8 cellular contexts compared by ENCODE assay signal in the genomic region with DNA sequence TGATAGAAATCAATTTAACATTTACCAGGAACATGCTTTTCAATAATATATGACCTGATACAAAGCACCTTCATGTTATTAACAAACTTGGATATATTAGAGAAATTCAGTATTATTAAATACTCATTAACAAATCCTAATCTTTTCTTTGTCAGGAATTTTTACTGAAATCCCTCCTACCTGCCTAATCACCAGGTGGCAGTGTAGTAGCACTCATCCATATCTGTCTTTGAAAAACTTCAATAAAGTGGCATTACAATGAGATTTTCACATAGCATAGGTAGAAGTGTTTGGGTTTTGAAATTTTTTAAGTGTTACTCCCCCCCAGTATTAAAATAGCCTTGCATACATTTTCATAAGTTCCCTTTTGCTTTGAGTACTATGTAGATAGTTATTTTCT.
A peak's percentile ranks its signal among the peaks of the same experiment; 100 is the strongest.
DNase-seq lines count a peak whose midpoint lies in the region; ATAC-seq and TF ChIP-seq lines count a peak whose summit lies in the region.

No MANE protein-coding gene starts in this region.

- H3K9me3 Mint-ChIP-seq in CD8-positive, alpha-beta T cell, result no peaks in the 10 kb centered on the region

- no peak overlapping the region for H3K27ac ChIP-seq in CD8-positive, alpha-beta T cell (ENCODE audit: low read depth, low read length)
- no peak overlapping the region for H3K27ac ChIP-seq in HEK293 (ENCODE audit: extremely low read depth, low read depth, low read length)

- H3K4me3 Mint-ChIP-seq in CD8-positive, alpha-beta T cell, result no peak overlapping the region

- no peak for ATAC-seq in CD8-positive, alpha-beta T cell
- ATAC-seq in GM21360 (IDR thresholded peaks at IDR 0.05; ENCODE audit: unreplicated experiment) (no peak), GM21367 (IDR thresholded peaks at IDR 0.05; ENCODE audit: unreplicated experiment) (no peak), HG03159 (IDR thresholded peaks at IDR 0.05; ENCODE audit: unreplicated experiment) (no peak)

- POLR2A ChIA-PET in CD8-positive, alpha-beta T cell (lab: Charles Lee), result no interaction called here
- POLR2A ChIA-PET in HEK293 (lab: Yijun Ruan, JAX), result no interaction called here

- no peaks in the 10 kb centered on the region for H3K36me3 ChIP-seq in CD8-positive, alpha-beta T cell (ENCODE audit: insufficient read depth, low read length)
- no peaks in the 10 kb centered on the region for H3K36me3 ChIP-seq in HEK293 (ENCODE audit: control insufficient read depth in 2 of 2, insufficient read depth in 1 of 2, low read length in 2 of 2)

- CTCF ChIA-PET in CD8-positive, alpha-beta T cell (lab: Charles Lee), result interaction anchor here (1.0 kb wide), 3 partner anchors 10 to 1892 kb away, joined by 3 to 4 read pairs (median 3); no protein-coding TSS in a partner anchor
- CTCF ChIA-PET in HEK293 (lab: Yijun Ruan, JAX), result interaction anchor here (0.7 kb wide), 2 partner anchors 10 to 338 kb away, joined by 3 to 5 read pairs; no protein-coding TSS in a partner anchor

- TF ChIP-seq CTCF in CD8-positive, alpha-beta T cell (IDR thresholded peaks at IDR 0.05), result peak; percentile 22
- no peak for TF ChIP-seq CTCF in HEK293 (tag by site-specific recombination; IDR thresholded peaks at IDR 0.05)

- H3K9me3 ChIP-seq in CD8-positive, alpha-beta T cell (ENCODE audit: low read length), result no peaks in the 10 kb centered on the region
- H3K9me3 ChIP-seq in HEK293 (ENCODE audit: control insufficient read depth, insufficient read depth, low read depth, low read length), result no peaks in the 10 kb centered on the region

- intact Hi-C loops in CD8-positive, alpha-beta T cell (cut with DNase I, micrococcal nuclease), result loop anchor here (1.0 to 5.0 kb wide), 4 partner anchors 1232 to 1891 kb away; no protein-coding TSS in a partner anchor

- H3K4me1 ChIP-seq in CD8-positive, alpha-beta T cell (ENCODE audit: insufficient read depth, low read length), result no peaks in the 10 kb centered on the region
- no peaks in the 10 kb centered on the region for H3K4me1 ChIP-seq in HEK293 (ENCODE audit: control insufficient read depth, insufficient read depth, low read length)

- in situ Hi-C loops in SK-MEL-5 (cut with HindIII; ENCODE audit: low pct_unique_long_range_greater_than_20kb, low sequenced_read_pairs), result no loop called here

- no peak overlapping the region for H3K27ac Mint-ChIP-seq in CD8-positive, alpha-beta T cell

- DNase-seq in CD8-positive, alpha-beta T cell, result no peak
- DNase-seq in SK-MEL-5 (ENCODE audit: low read depth, low spot score), result peak; percentile 52
- DNase-seq in iPS-NIHi7 (ENCODE audit: extremely low spot score), result peak; percentile 20
- no peak for DNase-seq in T-helper 1 cell

- no peak overlapping the region for H3K4me3 ChIP-seq in CD8-positive, alpha-beta T cell (ENCODE audit: low read depth, low read length)
- H3K4me3 ChIP-seq in HEK293 (ENCODE audit: low read depth, low read length), result no peak overlapping the region

- no peaks in the 10 kb centered on the region for H3K27me3 Mint-ChIP-seq in CD8-positive, alpha-beta T cell (ENCODE audit: low read depth)

- no peaks in the 10 kb centered on the region for H3K27me3 ChIP-seq in CD8-positive, alpha-beta T cell (ENCODE audit: insufficient read depth, low read length)

- H3K36me3 Mint-ChIP-seq in CD8-positive, alpha-beta T cell, result no peaks in the 10 kb centered on the region

- H3K4me1 Mint-ChIP-seq in CD8-positive, alpha-beta T cell (ENCODE audit: low read depth), result no peaks in the 10 kb centered on the region

TF ChIP-seq in HEK293, 187 proteins besides CTCF, POLR2A, EP300 and RAD21:
- TF ChIP-seq ZNF561 (tag by site-specific recombination; IDR thresholded peaks at IDR 0.05; ENCODE audit: borderline replicate concordance), result no peak
- peak; percentile 29; the same call in 1 of the 2 replicates for TF ChIP-seq ZNF654 (tag by site-specific recombination; IDR thresholded peaks at IDR 0.05; ENCODE audit: low read depth)

Comparison
In these comparisons a context has a peak if more than half of its experiments do, and no peak if none do; other contexts are left out.
1. DNase-seq: peak in SK-MEL-5 (single experiment) and iPS-NIHi7 (single experiment); none in CD8-positive, alpha-beta T cell (0 of 7) and T-helper 1 cell (0 of 5).